Comparison of ENCODE assay signal across 17 cellular contexts in genomic region chr19:46782355-46783019, GRCh38. TPM values are rescaled to one million over a fixed set of nuclear protein-coding genes. Genes with fewer than 3 reads are reported as not detected.
DNase-seq lines count a peak whose midpoint lies in the region; ATAC-seq and TF ChIP-seq lines count a peak whose summit lies in the region.
"Had no signal": no experiment of that assay in that cellular context is flagged by ENCODE, and none has a peak within 500 bp of the region (broad histone marks: within the 10 kb centered on the region; RNA-seq: fewer than 3 reads in every experiment).

No MANE protein-coding gene starts in this region.

- no peak for ATAC-seq in IMR-90 (ENCODE audit: low read depth)
- ATAC-seq: esophagus mucosa, left ventricle myocardium superior had no signal

- H3K56ac ChIP-seq in IMR-90 (ENCODE audit: extremely low read depth, insufficient read depth, low read length) = no peak overlapping the region

- no peaks in the 10 kb centered on the region for H3K9me3 Mint-ChIP-seq in activated CD4-positive, alpha-beta T cell treated with anti-CD3 and anti-CD28 coated beads, Interleukin-2, amount 10 ng/mL, durations not matched to agents 24 days and 14 days
- H3K9me3 Mint-ChIP-seq in neural crest cell = no peaks in the 10 kb centered on the region

- no peak overlapping the region for H4K5ac ChIP-seq in IMR-90 (ENCODE audit: low read depth, low read length)

- peak overlapping the region; percentile 36; the same call in 1 of the 2 replicates for H3K23ac ChIP-seq in IMR-90 (ENCODE audit: low read depth, low read length)

- H2BK5ac ChIP-seq in IMR-90 (ENCODE audit: low read depth, low read length, poor library complexity, severe bottlenecking) = peak overlapping the region; percentile 1

- H2AK9ac ChIP-seq in IMR-90 (replicated peaks; ENCODE audit: low read depth, low read length, poor library complexity) = peak overlapping the region; percentile 83

- CTCF ChIA-PET in IMR-90 (lab: Yijun Ruan, JAX) = no interaction called here

- 0 out of 2 replicates have a peak overlapping the region, but pooled peaks have one; percentile 15 for H3K9ac ChIP-seq in IMR-90 (ENCODE audit: low read depth, low read length)
- peak overlapping the region; percentile 40 for H3K9ac ChIP-seq in adipocyte (ENCODE audit: low read length)
- peak overlapping the region in 1 of 2 donors; percentile 12 for H3K9ac ChIP-seq in colonic mucosa (ENCODE audit: low read depth in 2 of 2, low read length in 2 of 2)

- H2BK20ac ChIP-seq in IMR-90 (ENCODE audit: low read depth, low read length) = no peak overlapping the region

- peaks cover 83% of the 10 kb centered on the region for H4K20me1 ChIP-seq in IMR-90 (ENCODE audit: insufficient read depth, low read length)

- TF ChIP-seq RAD21 in IMR-90 (IDR thresholded peaks at IDR 0.05; ENCODE audit: low read length) = no peak

- DNase-seq in activated CD4-positive, alpha-beta T cell treated with anti-CD3 and anti-CD28 coated beads, Interleukin-2, amount 10 ng/mL, durations not matched to agents 24 days and 14 days = no peak
- no peak for DNase-seq in activated CD4-positive, alpha-beta T cell treated with anti-CD3 and anti-CD28 coated beads, Interleukin-2, amount 50 U/mL, for 4 hours
- DNase-seq in IMR-90 = no peak
- no peak for DNase-seq in adipocyte (ENCODE audit: low read depth)
- no peak for DNase-seq in neural crest cell (ENCODE audit: low read depth, low spot score)
- no peak for DNase-seq in thyroid gland
- DNase-seq in colonic mucosa = no peak
- DNase-seq in mesenteric fat pad (ENCODE audit: low spot score) = no peak
- DNase-seq: DMS79 treated with DMSO at 0.1 percent for 48 hours, HCEC 1CT, hypothalamus, left ventricle myocardium superior, NCI-H1417, occipital lobe, uterus had no signal

- TF ChIP-seq POLR2A in IMR-90 (IDR thresholded peaks at IDR 0.05; ENCODE audit: low read depth, low read length) (no peak), thyroid gland (IDR thresholded peaks at IDR 0.05) (no peak)

- H4K8ac ChIP-seq in IMR-90 (ENCODE audit: low read depth in 2 of 2, low read length in 2 of 2) = peak overlapping the region in 1 of 2 experiments; percentile 30; a peak in 1 of 4 replicates

- no peak overlapping the region for H3K14ac ChIP-seq in IMR-90 (replicated peaks; ENCODE audit: low read depth, low read length)

- H2AK5ac ChIP-seq in IMR-90 (ENCODE audit: low read depth, low read length) = no peak overlapping the region; the same call in 1 of the 2 replicates

- peak overlapping the region; percentile 16; the same call in 1 of the 2 replicates for H3K4ac ChIP-seq in IMR-90 (ENCODE audit: low read depth, low read length)

- TF ChIP-seq CTCF in IMR-90 (conservative IDR thresholded peaks at IDR 0.05; ENCODE audit: low read depth, low read length) (no peak), neural crest cell (conservative IDR thresholded peaks at IDR 0.05) (no peak), thyroid gland (IDR thresholded peaks at IDR 0.05) (no peak), colonic mucosa (IDR thresholded peaks at IDR 0.05) (no peak)

- H3K79me1 ChIP-seq in IMR-90 (ENCODE audit: low read depth in 1 of 2, low read length in 2 of 2) = peaks cover 37 to 76% of the 10 kb centered on the region in 2 experiments

- no peak overlapping the region for H2AFZ ChIP-seq in IMR-90 (replicated peaks; ENCODE audit: low read length, poor library complexity)

- no peak overlapping the region for H2BK15ac ChIP-seq in IMR-90 (ENCODE audit: low read depth, low read length)

- WGBS in IMR-90 (ENCODE audit: extremely low coverage in 2 of 2, insufficient read length in 1 of 2), 2 experiments = 94% methylated on average over 3 of the region's 7 CpGs; no CpG with 5 or more reads in 1 of the 2 experiments
- 91 to 95% methylated on average over 7 of the region's 7 CpGs for WGBS in thyroid gland, 2 donors

- H3K27ac ChIP-seq in IMR-90 (ENCODE audit: insufficient read depth, low read length) (peak overlapping the region; percentile 5; the same call in 1 of the 2 replicates), thyroid gland (no peak overlapping the region), colonic mucosa (no peak overlapping the region)
- H3K27ac ChIP-seq: cardiac muscle cell had no signal

- no peak overlapping the region; the same call in 1 of the 2 replicates for H3K4me2 ChIP-seq in IMR-90 (ENCODE audit: low read depth, low read length)

- no peak overlapping the region for H4K91ac ChIP-seq in IMR-90 (ENCODE audit: insufficient read depth, low read depth, low read length)

- H3K9me3 ChIP-seq in IMR-90 (ENCODE audit: control insufficient read depth, insufficient read depth, low read length) = no peaks in the 10 kb centered on the region
- H3K9me3 ChIP-seq in adipocyte (ENCODE audit: control insufficient read depth, low read length) = no peaks in the 10 kb centered on the region
- no peaks in the 10 kb centered on the region for H3K9me3 ChIP-seq in thyroid gland
- H3K9me3 ChIP-seq in colonic mucosa = no peaks in the 10 kb centered on the region
- H3K9me3 ChIP-seq: uterus had no signal

- H3K27ac Mint-ChIP-seq in activated CD4-positive, alpha-beta T cell treated with anti-CD3 and anti-CD28 coated beads, Interleukin-2, amount 10 ng/mL, durations not matched to agents 24 days and 14 days = peak overlapping the region; percentile 59
- H3K27ac Mint-ChIP-seq in neural crest cell (ENCODE audit: unreplicated experiment) = peak overlapping the region; percentile 35

- H3K4me1 Mint-ChIP-seq in activated CD4-positive, alpha-beta T cell treated with anti-CD3 and anti-CD28 coated beads, Interleukin-2, amount 10 ng/mL, durations not matched to agents 24 days and 14 days = peaks cover 43% of the 10 kb centered on the region
- H3K4me1 Mint-ChIP-seq in neural crest cell = peaks cover 39% of the 10 kb centered on the region

- dilution Hi-C loops in IMR-90 (cut with HindIII; ENCODE audit: low sequenced_read_pairs, unreplicated experiment) = no loop called here

- H3K27me3 Mint-ChIP-seq in activated CD4-positive, alpha-beta T cell treated with anti-CD3 and anti-CD28 coated beads, Interleukin-2, amount 10 ng/mL, durations not matched to agents 24 days and 14 days = no peaks in the 10 kb centered on the region
- no peaks in the 10 kb centered on the region for H3K27me3 Mint-ChIP-seq in neural crest cell (ENCODE audit: low read depth)

- peak overlapping the region; percentile 94 for H3K4me3 Mint-ChIP-seq in activated CD4-positive, alpha-beta T cell treated with anti-CD3 and anti-CD28 coated beads, Interleukin-2, amount 10 ng/mL, durations not matched to agents 24 days and 14 days
- H3K4me3 Mint-ChIP-seq in neural crest cell = peak overlapping the region; percentile 99

- no TSS peak for BruUV-seq in IMR-90 (replicated peaks; lab: Mats Ljungman, UMichigan)

- in situ Hi-C loops in IMR-90 (cut with MboI; ENCODE audit: low sequenced_read_pairs) = loop anchor here (10.0 kb wide), 1 partner anchor 62 kb away; no protein-coding TSS in a partner anchor

- H3K9me1 ChIP-seq in IMR-90 (ENCODE audit: insufficient read depth, low read length) = peaks cover 10% of the 10 kb centered on the region; the same call in 1 of the 2 replicates

- H3K27me3 ChIP-seq in IMR-90 (ENCODE audit: control insufficient read depth, insufficient read depth, low read length) (no peaks in the 10 kb centered on the region), adipocyte (replicated peaks; ENCODE audit: control insufficient read depth, insufficient read depth, low read length) (no peaks in the 10 kb centered on the region), thyroid gland (no peaks in the 10 kb centered on the region), colonic mucosa (no peaks in the 10 kb centered on the region)
- H3K27me3 ChIP-seq: cardiac muscle cell, uterus had no signal

- H3K36me3 ChIP-seq in IMR-90 (ENCODE audit: control insufficient read depth, insufficient read depth, low read length) = peaks cover 65% of the 10 kb centered on the region
- H3K36me3 ChIP-seq in adipocyte (ENCODE audit: control insufficient read depth, insufficient read depth, low read length, severe bottlenecking) = peaks cover 72% of the 10 kb centered on the region
- H3K36me3 ChIP-seq in thyroid gland = no peaks in the 10 kb centered on the region
- H3K36me3 ChIP-seq in colonic mucosa = peaks cover 16% of the 10 kb centered on the region
- H3K36me3 ChIP-seq: uterus had no signal

- no peak overlapping the region for H3K18ac ChIP-seq in IMR-90 (ENCODE audit: low read depth, low read length)

- H3K4me1 ChIP-seq in IMR-90 (ENCODE audit: control insufficient read depth, insufficient read depth, low read length) = peaks cover 10% of the 10 kb centered on the region
- H3K4me1 ChIP-seq in adipocyte (ENCODE audit: control insufficient read depth, insufficient read depth, low read length) = peaks cover 40% of the 10 kb centered on the region
- peaks cover 8 to 27% of the 10 kb centered on the region in 2 donors for H3K4me1 ChIP-seq in thyroid gland
- H3K4me1 ChIP-seq in colonic mucosa = peaks cover 13% of the 10 kb centered on the region

- intact Hi-C loops in activated CD4-positive, alpha-beta T cell treated with anti-CD3 and anti-CD28 coated beads, Interleukin-2, amount 10 ng/mL, durations not matched to agents 24 days and 14 days (cut with micrococcal nuclease) = loop anchor here (10.0 kb wide), 2 partner anchors 172 to 492 kb away; partner anchors contain the start of gene INAFM1
- intact Hi-C loops in IMR-90 (cut with micrococcal nuclease) (no loop called here), thyroid gland (cut with DNase I) (no loop called here), colonic mucosa (cut with DNase I) (no loop called here)

- H2BK120ac ChIP-seq in IMR-90 (ENCODE audit: low read depth, low read length) = no peak overlapping the region

- POLR2A ChIA-PET in IMR-90 (lab: Charles Lee; ENCODE audit: unreplicated experiment) = interaction anchor here (0.6 kb wide), 1 partner anchor 11 kb away, joined by 7 read pairs; no protein-coding TSS in a partner anchor

- peaks cover 84% of the 10 kb centered on the region for H3K36me3 Mint-ChIP-seq in activated CD4-positive, alpha-beta T cell treated with anti-CD3 and anti-CD28 coated beads, Interleukin-2, amount 10 ng/mL, durations not matched to agents 24 days and 14 days (ENCODE audit: low read depth)
- peaks cover 18% of the 10 kb centered on the region for H3K36me3 Mint-ChIP-seq in neural crest cell (ENCODE audit: low read depth)

- H3K4me3 ChIP-seq in IMR-90 (ENCODE audit: insufficient read depth, low read depth, low read length) (no peak overlapping the region), adipocyte (ENCODE audit: low read length) (no peak overlapping the region), thyroid gland (replicated peaks in 1 of 3) (no peak overlapping the region), colonic mucosa (no peak overlapping the region)
- H3K4me3 ChIP-seq: cardiac muscle cell, uterus had no signal

RNA-seq across cellular contexts. Expression of gene SLC1A5, which starts 5.9 kb away (rescaled TPM):
- total RNA-seq in activated CD4-positive, alpha-beta T cell treated with anti-CD3 and anti-CD28 coated beads, Interleukin-2, amount 10 ng/mL, durations not matched to agents 24 days and 14 days = 220 and 224 TPM in 2 replicates
- total RNA-seq in IMR-90 (2012; rRNA removed) (105 and 142 TPM in 2 replicates), neural crest cell (131 TPM in 2 replicates), thyroid gland (10 to 100 TPM in 3 of 4 donors, 1 to 10 TPM in 1; 9.3 to 18.5 (median 11.8) TPM), colonic mucosa (100 to 1,000 TPM in 1 of 2 donors, 10 to 100 TPM in 1; 84.3 to 169 TPM), mesenteric fat pad (168 TPM)
- polyA plus RNA-seq in IMR-90 (2012; rRNA removed) = 155 and 171 TPM in 2 replicates
- polyA plus RNA-seq in IMR-90 (2012; cell fraction: cytosol; rRNA removed) = 117 and 213 TPM in 2 replicates
- polyA plus RNA-seq in IMR-90 (2012; cell fraction: nucleus; rRNA removed; ENCODE audit: low replicate concordance) = 88.4 and 128 TPM in 2 replicates

RNA-seq across cellular contexts. Expression of gene STRN4, which starts 36.2 kb away (rescaled TPM):
- total RNA-seq in activated CD4-positive, alpha-beta T cell treated with anti-CD3 and anti-CD28 coated beads, Interleukin-2, amount 10 ng/mL, durations not matched to agents 24 days and 14 days = 101 and 107 TPM in 2 replicates
- total RNA-seq in IMR-90 (2012; rRNA removed) (36.7 and 37.8 TPM in 2 replicates), neural crest cell (128 and 138 TPM in 2 replicates), thyroid gland (10 to 100 TPM; 54.1 to 73.4 (median 67.7) TPM), colonic mucosa (10 to 100 TPM; 56.5 to 90.0 TPM), mesenteric fat pad (72.9 TPM)
- polyA plus RNA-seq in IMR-90 (2012; rRNA removed) = 112 and 127 TPM in 2 replicates
- 111 and 127 TPM in 2 replicates for polyA plus RNA-seq in IMR-90 (2012; cell fraction: cytosol; rRNA removed)
- polyA plus RNA-seq in IMR-90 (2012; cell fraction: nucleus; rRNA removed; ENCODE audit: low replicate concordance) = 158 and 365 TPM in 2 replicates

RNA-seq across cellular contexts. Expression of gene FKRP, which starts 36.6 kb away (rescaled TPM):
- total RNA-seq in activated CD4-positive, alpha-beta T cell treated with anti-CD3 and anti-CD28 coated beads, Interleukin-2, amount 10 ng/mL, durations not matched to agents 24 days and 14 days = 20.8 and 21.4 TPM in 2 replicates
- total RNA-seq in IMR-90 (2012; rRNA removed) (5.8 and 6.1 TPM in 2 replicates), neural crest cell (31.9 and 38.6 TPM in 2 replicates), thyroid gland (10 to 100 TPM; 20.1 to 40.1 (median 23.1) TPM), colonic mucosa (10 to 100 TPM in 1 of 2 donors, 1 to 10 TPM in 1; 8.4 to 10.4 TPM), mesenteric fat pad (13.2 TPM)
- polyA plus RNA-seq in IMR-90 (2012; rRNA removed) = 25.3 and 28.5 TPM in 2 replicates
- polyA plus RNA-seq in IMR-90 (2012; cell fraction: cytosol; rRNA removed) = 22.3 and 36.1 TPM in 2 replicates
- 50.3 and 64.5 TPM in 2 replicates for polyA plus RNA-seq in IMR-90 (2012; cell fraction: nucleus; rRNA removed; ENCODE audit: low replicate concordance)
